Comparison of ENCODE assay signal across 8 cellular contexts in genomic region chr12:122265433-122265832, GRCh38. TPM values are rescaled to one million over a fixed set of nuclear protein-coding genes. Genes with fewer than 3 reads are reported as not detected.
DNase-seq lines count a peak whose midpoint lies in the region; ATAC-seq, FAIRE-seq and TF ChIP-seq lines count a peak whose summit lies in the region.

No MANE protein-coding gene starts in this region.

- POLR2A ChIA-PET in AG04449 (lab: Yijun Ruan, JAX) = no interaction called here

- no peak for FAIRE-seq in urothelium cell line (lab: Jason Lieb, UNC)

- CTCF ChIA-PET in AG04449 (lab: Yijun Ruan, JAX) = no interaction called here

- intact Hi-C loops in body of pancreas (cut with DNase I) = no loop called here
- intact Hi-C loops in left colon (cut with DNase I, micrococcal nuclease) = no loop called here

- H3K4me3 ChIP-seq in AG04449 (ENCODE audit: low read depth, low read length) = peak overlapping the region; percentile 99
- peak overlapping the region in 1 of 2 donors; percentile 68 for H3K4me3 ChIP-seq in body of pancreas

- H3K4me1 ChIP-seq in body of pancreas = peaks cover 22% of the 10 kb centered on the region

- ATAC-seq in HG03378 (IDR thresholded peaks at IDR 0.05; ENCODE audit: unreplicated experiment) (peak; percentile 13), body of pancreas (no peak), left colon (no peak)

- peak overlapping the region; percentile 90 for H3K4me3 Mint-ChIP-seq in mesothelial cell of epicardium

- H3K27ac ChIP-seq in body of pancreas = peak overlapping the region; percentile 65 to 93 (median 84)

- H3K36me3 Mint-ChIP-seq in mesothelial cell of epicardium = peaks cover 16% of the 10 kb centered on the region

- 26 to 30% methylated on average over 3 of the region's 3 CpGs for WGBS in body of pancreas, 2 donors

- no peaks in the 10 kb centered on the region for H3K9me3 ChIP-seq in body of pancreas

- H3K4me1 Mint-ChIP-seq in mesothelial cell of epicardium = peaks cover 9% of the 10 kb centered on the region

- H3K27me3 ChIP-seq in body of pancreas = no peaks in the 10 kb centered on the region

- H3K36me3 ChIP-seq in body of pancreas (replicated peaks in 1 of 2; ENCODE audit: insufficient read depth in 1 of 2, low read depth in 2 of 2) = peaks cover 0 to 7% of the 10 kb centered on the region in 2 donors

- no peak for TF ChIP-seq POLR2A in body of pancreas (IDR thresholded peaks at IDR 0.05)

- peak overlapping the region; percentile 99 for H3K27ac Mint-ChIP-seq in mesothelial cell of epicardium

- DNase-seq in AG04449 (ENCODE audit: low read depth, low spot score) = no peak
- DNase-seq in body of pancreas = no peak
- no peak for DNase-seq in mesothelial cell of epicardium (ENCODE audit: low spot score in 2 of 2, unreplicated experiment in 2 of 2)
- no peak for DNase-seq in left colon
- no peak for DNase-seq in urothelium cell line (ENCODE audit: low spot score)
- no peak for DNase-seq in EL
- DNase-seq in C1 segment of cervical spinal cord (lab: John Stamatoyannopoulos, UW) = no peak

- H3K9me3 Mint-ChIP-seq in mesothelial cell of epicardium = no peaks in the 10 kb centered on the region

- H3K27me3 Mint-ChIP-seq in mesothelial cell of epicardium (ENCODE audit: low read depth) = peaks cover 3% of the 10 kb centered on the region

- TF ChIP-seq CTCF in AG04449 (IDR thresholded peaks at IDR 0.05; ENCODE audit: insufficient read depth, low read length, missing control alignments) (no peak), body of pancreas (IDR thresholded peaks at IDR 0.05) (no peak), mesothelial cell of epicardium (IDR thresholded peaks at IDR 0.05; ENCODE audit: unreplicated experiment) (no peak)

RNA-seq across cellular contexts. Expression of gene VPS33A, which starts 0.9 kb away (rescaled TPM):
- 1 to 10 TPM; 7.3 to 9.9 TPM for total RNA-seq in body of pancreas
- total RNA-seq in mesothelial cell of epicardium = 24.9 to 28.4 TPM (median 27.2 TPM) in 3 replicates
- total RNA-seq in left colon = 10 to 100 TPM; 20.5 to 21.4 TPM

RNA-seq across cellular contexts. Expression of gene DIABLO, which starts 39.6 kb away (rescaled TPM):
- total RNA-seq in body of pancreas (10 to 100 TPM; 15.8 to 28.3 TPM), mesothelial cell of epicardium (75.1 to 76.4 TPM (median 76.2 TPM) in 3 replicates), left colon (10 to 100 TPM; 44.1 to 45.4 TPM)
